In genomic region chr15:38888701-38889154, GRCh38 we compare ENCODE assay signal across 19 cellular contexts.
"Had no signal": no experiment of that assay in that cellular context is flagged by ENCODE, and none has a peak within 500 bp of the region (broad histone marks: within the 10 kb centered on the region; RNA-seq: fewer than 3 reads in every experiment).

No MANE protein-coding gene starts in this region.

- H3K27me3 ChIP-seq: transverse colon had no signal

- H3K36me3 ChIP-seq: lower lobe of right lung, transverse colon had no signal

- ATAC-seq: activated CD8-positive, alpha-beta T cell treated with anti-CD3 and anti-CD28 coated beads, Interleukin-2, amount 10 ng/mL, durations not matched to agents 7 days and 5 days; activated T-cell treated with anti-CD3 and anti-CD28 coated beads, Interleukin-2, amount 50 U/mL, for 72 hours; left colon; lower lobe of right lung; WTC11 had no signal

- H3K4me3 ChIP-seq: lower lobe of right lung, transverse colon had no signal

- H3K27ac ChIP-seq: lower lobe of right lung, transverse colon had no signal

- H3K9me3 ChIP-seq: lower lobe of right lung, transverse colon had no signal

- DNase-seq: activated CD4-positive, alpha-beta T cell treated with anti-CD3 and anti-CD28 coated beads for 48 hours; activated CD8-positive, alpha-beta memory T cell treated with anti-CD3 and anti-CD28 coated beads, Interleukin-2, amount 50 U/mL, for 4 hours; activated CD8-positive, alpha-beta T cell treated with anti-CD3 and anti-CD28 coated beads, Interleukin-2, amount 10 ng/mL, durations not matched to agents 7 days and 5 days; activated gamma-delta T cell treated with Interleukin-2 at 50 U/mL for 16 hours; activated T-cell treated with anti-CD3 and anti-CD28 coated beads, Interleukin-2, amount 50 U/mL, for 72 hours; amygdala; cortex of kidney; effector memory CD4-positive, alpha-beta T cell; foreskin melanocyte; head of caudate nucleus; left colon; lower lobe of right lung; retina; stimulated activated CD4-positive, alpha-beta T cell treated with anti-CD3 and anti-CD28 coated beads, Interleukin-15, amount 100 ng/mL, for 24 hours; stimulated activated CD4-positive, alpha-beta T cell treated with anti-CD3 and anti-CD28 coated beads, Interleukin-4, amount 100 ng/mL, for 24 hours; stimulated activated naive CD4-positive, alpha-beta T cell; substantia nigra; transverse colon had no signal
